In genomic region chr7:98418636-98419315, GRCh38 we compare ENCODE assay signal across 1 cellular context.
A peak's percentile ranks its signal among the peaks of the same experiment; 100 is the strongest.
TF ChIP-seq lines count a peak whose summit lies in the region.

No MANE protein-coding gene starts in this region.

TF ChIP-seq in A549, 52 proteins besides CTCF, POLR2A, EP300 and RAD21 (continued from another document):
- TF ChIP-seq, protein P1, sequence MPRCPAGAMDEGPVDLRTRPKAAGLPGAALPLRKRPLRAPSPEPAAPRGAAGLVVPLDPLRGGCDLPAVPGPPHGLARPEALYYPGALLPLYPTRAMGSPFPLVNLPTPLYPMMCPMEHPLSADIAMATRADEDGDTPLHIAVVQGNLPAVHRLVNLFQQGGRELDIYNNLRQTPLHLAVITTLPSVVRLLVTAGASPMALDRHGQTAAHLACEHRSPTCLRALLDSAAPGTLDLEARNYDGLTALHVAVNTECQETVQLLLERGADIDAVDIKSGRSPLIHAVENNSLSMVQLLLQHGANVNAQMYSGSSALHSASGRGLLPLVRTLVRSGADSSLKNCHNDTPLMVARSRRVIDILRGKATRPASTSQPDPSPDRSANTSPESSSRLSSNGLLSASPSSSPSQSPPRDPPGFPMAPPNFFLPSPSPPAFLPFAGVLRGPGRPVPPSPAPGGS (IDR thresholded peaks at IDR 0.05) = peak; percentile 96
- TF ChIP-seq, protein P2, sequence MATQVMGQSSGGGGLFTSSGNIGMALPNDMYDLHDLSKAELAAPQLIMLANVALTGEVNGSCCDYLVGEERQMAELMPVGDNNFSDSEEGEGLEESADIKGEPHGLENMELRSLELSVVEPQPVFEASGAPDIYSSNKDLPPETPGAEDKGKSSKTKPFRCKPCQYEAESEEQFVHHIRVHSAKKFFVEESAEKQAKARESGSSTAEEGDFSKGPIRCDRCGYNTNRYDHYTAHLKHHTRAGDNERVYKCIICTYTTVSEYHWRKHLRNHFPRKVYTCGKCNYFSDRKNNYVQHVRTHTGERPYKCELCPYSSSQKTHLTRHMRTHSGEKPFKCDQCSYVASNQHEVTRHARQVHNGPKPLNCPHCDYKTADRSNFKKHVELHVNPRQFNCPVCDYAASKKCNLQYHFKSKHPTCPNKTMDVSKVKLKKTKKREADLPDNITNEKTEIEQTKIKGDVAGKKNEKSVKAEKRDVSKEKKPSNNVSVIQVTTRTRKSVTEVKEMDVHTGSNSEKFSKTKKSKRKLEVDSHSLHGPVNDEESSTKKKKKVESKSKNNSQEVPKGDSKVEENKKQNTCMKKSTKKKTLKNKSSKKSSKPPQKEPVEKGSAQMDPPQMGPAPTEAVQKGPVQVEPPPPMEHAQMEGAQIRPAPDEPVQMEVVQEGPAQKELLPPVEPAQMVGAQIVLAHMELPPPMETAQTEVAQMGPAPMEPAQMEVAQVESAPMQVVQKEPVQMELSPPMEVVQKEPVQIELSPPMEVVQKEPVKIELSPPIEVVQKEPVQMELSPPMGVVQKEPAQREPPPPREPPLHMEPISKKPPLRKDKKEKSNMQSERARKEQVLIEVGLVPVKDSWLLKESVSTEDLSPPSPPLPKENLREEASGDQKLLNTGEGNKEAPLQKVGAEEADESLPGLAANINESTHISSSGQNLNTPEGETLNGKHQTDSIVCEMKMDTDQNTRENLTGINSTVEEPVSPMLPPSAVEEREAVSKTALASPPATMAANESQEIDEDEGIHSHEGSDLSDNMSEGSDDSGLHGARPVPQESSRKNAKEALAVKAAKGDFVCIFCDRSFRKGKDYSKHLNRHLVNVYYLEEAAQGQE (IDR thresholded peaks at IDR 0.05) = no peak
- TF ChIP-seq NR3C1 (IDR thresholded peaks at IDR 0.05) (no peak), MAFK (IDR thresholded peaks at IDR 0.05; ENCODE audit: partially characterized antibody) (no peak), FOSB (CRISPR knock-in tag; IDR thresholded peaks at IDR 0.05) (no peak), CHD2 (IDR thresholded peaks at IDR 0.05; ENCODE audit: low read length, partially characterized antibody) (peak; percentile 37)
